In genomic region chr14:88321692-88322504, GRCh38 we compare ENCODE assay signal across 14 cellular contexts. TPM values are rescaled to one million over a fixed set of nuclear protein-coding genes. Genes with fewer than 3 reads are reported as not detected.
DNase-seq lines count a peak whose midpoint lies in the region; TF ChIP-seq lines count a peak whose summit lies in the region.
"Had no signal": no experiment of that assay in that cellular context is flagged by ENCODE, and none has a peak within 500 bp of the region (broad histone marks: within the 10 kb centered on the region; RNA-seq: fewer than 3 reads in every experiment).

No MANE protein-coding gene starts in this region.

- H3K4me3 ChIP-seq in iPS-15b (ENCODE audit: low read depth, low read length) (peak overlapping the region; percentile 68), transverse colon (no peak overlapping the region)

- H3K27ac ChIP-seq in temporal lobe (ENCODE audit: low read depth, low read length) (peak overlapping the region; percentile 33), transverse colon (no peak overlapping the region)
- H3K27ac ChIP-seq: KMS-11, parathyroid adenoma, tibial nerve had no signal

- no peak overlapping the region for H3K9ac ChIP-seq in iPS-15b (ENCODE audit: low read depth, low read length)
- H3K9ac ChIP-seq: KMS-11, parathyroid adenoma had no signal

- H3K36me3 ChIP-seq in iPS-15b (ENCODE audit: control insufficient read depth, insufficient read depth, low read length), result no peaks in the 10 kb centered on the region
- H3K36me3 ChIP-seq in transverse colon, result no peaks in the 10 kb centered on the region
- H3K36me3 ChIP-seq: tibial nerve had no signal

- TF ChIP-seq EP300 in transverse colon (IDR thresholded peaks at IDR 0.05; ENCODE audit: low read depth), result no peak

- in situ Hi-C loops in transverse colon (cut with MboI; ENCODE audit: low pct_ligation_motif_present in 1 of 4, low pct_unique_long_range_greater_than_20kb in 1 of 4, low sequenced_read_pairs in 3 of 4), result no loop called here

- H3K9me3 ChIP-seq in iPS-15b (ENCODE audit: control insufficient read depth, insufficient read depth, low read length), result no peaks in the 10 kb centered on the region
- H3K9me3 ChIP-seq in transverse colon, result no peaks in the 10 kb centered on the region
- H3K9me3 ChIP-seq: Caco-2, tibial nerve had no signal

- H3K27me3 ChIP-seq in iPS-15b (ENCODE audit: control insufficient read depth, insufficient read depth, low read length) (peaks cover 85% of the 10 kb centered on the region), transverse colon (peaks cover 99% of the 10 kb centered on the region)

- intact Hi-C loops in transverse colon (cut with DNase I; ENCODE audit: low total_unique reads), result loop anchor here (1.0 kb wide), 1 partner anchor 35 kb away; no protein-coding TSS in a partner anchor

- WGBS in transverse colon (ENCODE audit: low coverage in 1 of 2), 2 donors, result 22 to 31% methylated on average over 18 to 25 of the region's 25 CpGs

- H3K4me1 ChIP-seq in iPS-15b (ENCODE audit: control insufficient read depth, insufficient read depth, low read length) (no peaks in the 10 kb centered on the region), transverse colon (peaks cover 0 to 16% (median 8%) of the 10 kb centered on the region in 4 donors)
- H3K4me1 ChIP-seq: parathyroid adenoma had no signal

- TF ChIP-seq CTCF in transverse colon (IDR thresholded peaks at IDR 0.05), result no peak

- no peak for TF ChIP-seq POLR2A in transverse colon (IDR thresholded peaks at IDR 0.05)

- DNase-seq in NCI-H345 (lab: John Stamatoyannopoulos, UW), result peak; percentile 40
- DNase-seq in NCI-H345 treated with DMSO at 0.1 percent for 48 hours (lab: John Stamatoyannopoulos, UW; ENCODE audit: unreplicated experiment), result no peak
- DNase-seq in SHP77 (lab: John Stamatoyannopoulos, UW), result peak; percentile 73 to 85
- no peak for DNase-seq in SK-N-DZ (ENCODE audit: low spot score)
- DNase-seq in LoVo (ENCODE audit: low spot score), result no peak
- DNase-seq in transverse colon, result no peak
- DNase-seq: Caco-2, PC-3, T-cell had no signal

RNA-seq across cellular contexts. Expression of gene KCNK10, which starts 1.2 kb away (rescaled TPM):
- 15.0 TPM for total RNA-seq in temporal lobe
- polyA plus RNA-seq in SK-N-DZ (2014; cell fraction: cytosol; rRNA removed), result not detected in 2 replicates
- 0.14 and 0.73 TPM in 2 replicates for polyA plus RNA-seq in SK-N-DZ (2014; cell fraction: nucleus; rRNA removed)
- total RNA-seq in transverse colon, result 1 to 10 TPM; 2.2 to 7.4 (median 3.2) TPM
- total RNA-seq: PC-3, T-cell, tibial nerve had no signal

Comparison
In these comparisons a context has a peak if more than half of its experiments do, and no peak if none do; other contexts are left out.
1. DNase-seq: peak in NCI-H345 (single experiment) and SHP77 (2 of 2); none in NCI-H345 treated with DMSO at 0.1 percent for 48 hours (single experiment), SK-N-DZ (single experiment), LoVo (single experiment) and transverse colon (single experiment).